ENCODE assay signal across 1 cellular context in genomic region chr6:14294270-14294951, GRCh38.
TF ChIP-seq lines count a peak whose summit lies in the region.

No MANE protein-coding gene starts in this region.

TF ChIP-seq in WTC11, 78 proteins besides CTCF, POLR2A, EP300 and RAD21 (continued from another document):
- TF ChIP-seq ZNF425 (CRISPR knock-in tag; conservative IDR thresholded peaks at IDR 0.05): no peak
- no peak for TF ChIP-seq TP53 (CRISPR knock-in tag; IDR thresholded peaks at IDR 0.05)
- TF ChIP-seq RORB (CRISPR knock-in tag; IDR thresholded peaks at IDR 0.05): no peak
- TF ChIP-seq ZNF396 (CRISPR knock-in tag; IDR thresholded peaks at IDR 0.05; ENCODE audit: borderline replicate concordance): no peak
- no peak for TF ChIP-seq IRF1 (CRISPR knock-in tag; IDR thresholded peaks at IDR 0.05)
- no peak for TF ChIP-seq ZNF317 (CRISPR knock-in tag; IDR thresholded peaks at IDR 0.05; ENCODE audit: borderline replicate concordance, low read depth)
